In the genomic region with DNA sequence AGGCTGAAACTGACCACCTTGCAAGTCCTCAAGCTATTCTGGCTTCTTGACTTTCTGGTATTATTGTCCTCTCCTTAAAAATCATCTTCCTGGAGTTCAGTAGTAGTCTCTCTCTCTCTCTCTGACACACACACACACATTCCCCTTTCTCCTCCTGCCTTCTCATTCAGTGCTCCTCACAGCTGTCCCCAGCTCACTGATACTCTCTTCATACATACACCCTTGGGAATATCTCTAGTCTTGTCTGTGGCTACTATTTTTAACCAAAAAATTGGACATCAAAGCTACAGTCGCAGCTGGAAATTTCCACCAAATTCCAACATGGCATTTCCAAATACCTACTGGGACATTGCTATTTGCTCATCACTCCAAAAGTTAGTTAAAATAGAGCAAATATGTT, we compare ENCODE assay signal across 28 cellular contexts.
"Had no signal": no experiment of that assay in that cellular context is flagged by ENCODE, and none has a peak within 500 bp of the region (broad histone marks: within the 10 kb centered on the region; RNA-seq: fewer than 3 reads in every experiment).

No MANE protein-coding gene starts in this region.

- H3K36me3 Mint-ChIP-seq: memory B cell; mesothelial cell of epicardium; naive thymus-derived CD8-positive, alpha-beta T cell had no signal

- FAIRE-seq: endometrium, frontal cortex, keratinocyte had no signal

- H3K4me3 ChIP-seq: esophagus squamous epithelium, lung, mucosa of descending colon, right lobe of liver, smooth muscle cell, suprapubic skin, transverse colon, upper lobe of right lung, uterus had no signal

- H3K4me3 Mint-ChIP-seq: effector memory CD8-positive, alpha-beta T cell; memory B cell; mesothelial cell of epicardium; naive thymus-derived CD8-positive, alpha-beta T cell; stimulated activated naive CD8-positive, alpha-beta T cell treated with anti-CD3 and anti-CD28 coated beads, Interleukin-15, amount 100 ng/mL, for 72 hours had no signal

- H3K36me3 ChIP-seq: esophagus squamous epithelium, right lobe of liver, suprapubic skin, transverse colon, upper lobe of right lung, uterus had no signal

- H3K9me3 Mint-ChIP-seq: effector memory CD8-positive, alpha-beta T cell; memory B cell; mesothelial cell of epicardium; naive thymus-derived CD8-positive, alpha-beta T cell; stimulated activated naive CD8-positive, alpha-beta T cell treated with anti-CD3 and anti-CD28 coated beads, Interleukin-15, amount 100 ng/mL, for 72 hours had no signal

- H3K9ac ChIP-seq: parathyroid adenoma had no signal

- H3K27ac ChIP-seq: esophagus squamous epithelium, parathyroid adenoma, right lobe of liver, suprapubic skin, transverse colon, upper lobe of right lung, uterus had no signal

- H3K9me3 ChIP-seq: esophagus squamous epithelium, mucosa of descending colon, right lobe of liver, suprapubic skin, transverse colon, upper lobe of right lung, uterus had no signal

- H3K27me3 Mint-ChIP-seq: effector memory CD8-positive, alpha-beta T cell; memory B cell; progenitor cell of endocrine pancreas; stimulated activated naive CD8-positive, alpha-beta T cell treated with anti-CD3 and anti-CD28 coated beads, Interleukin-15, amount 100 ng/mL, for 72 hours had no signal

- H3K4me1 ChIP-seq: esophagus squamous epithelium, parathyroid adenoma, right lobe of liver, suprapubic skin, transverse colon, upper lobe of right lung, uterus had no signal

- H2AFZ ChIP-seq: parathyroid adenoma had no signal

- H3K27ac Mint-ChIP-seq: effector memory CD8-positive, alpha-beta T cell; memory B cell; mesothelial cell of epicardium; naive thymus-derived CD8-positive, alpha-beta T cell; progenitor cell of endocrine pancreas; stimulated activated naive CD8-positive, alpha-beta T cell treated with anti-CD3 and anti-CD28 coated beads, Interleukin-15, amount 100 ng/mL, for 72 hours had no signal

- DNase-seq: cortex of kidney; effector memory CD8-positive, alpha-beta T cell; erythroblast; esophagus squamous epithelium; head of caudate nucleus; mucosa of descending colon; naive thymus-derived CD8-positive, alpha-beta T cell; right lobe of liver; stimulated activated CD4-positive, alpha-beta T cell treated with anti-CD3 and anti-CD28 coated beads, Interleukin-12 subunit alpha, Interleukin-12 subunit beta, amount 100 ng/mL, for 4 hours; stimulated activated CD4-positive, alpha-beta T cell treated with anti-CD3 and anti-CD28 coated beads, Interleukin-1b, Interleukin-23, amount 100 ng/mL, for 48 hours; stimulated activated CD4-positive, alpha-beta T cell treated with anti-CD3 and anti-CD28 coated beads, Interleukin-4, amount 100 ng/mL, for 1 hour; stimulated activated CD8-positive, alpha-beta memory T cell treated with anti-CD3 and anti-CD28 coated beads, Interleukin-4, amount 100 ng/mL, for 48 hours; stimulated activated naive CD4-positive, alpha-beta T cell; stimulated activated naive CD8-positive, alpha-beta T cell treated with anti-CD3 and anti-CD28 coated beads, Interleukin-15, amount 100 ng/mL, for 72 hours; transverse colon; upper lobe of right lung; uterus had no signal

- H3K4me2 ChIP-seq: smooth muscle cell had no signal

- H3K27me3 ChIP-seq: esophagus squamous epithelium, right lobe of liver, suprapubic skin, transverse colon, upper lobe of right lung, uterus had no signal

- H3K4me1 Mint-ChIP-seq: memory B cell; naive thymus-derived CD8-positive, alpha-beta T cell; stimulated activated naive CD8-positive, alpha-beta T cell treated with anti-CD3 and anti-CD28 coated beads, Interleukin-15, amount 100 ng/mL, for 72 hours had no signal

- ATAC-seq: effector memory CD8-positive, alpha-beta T cell; left lobe of liver; mucosa of descending colon; naive thymus-derived CD8-positive, alpha-beta T cell; right lobe of liver; stimulated activated naive CD8-positive, alpha-beta T cell treated with anti-CD3 and anti-CD28 coated beads, Interleukin-15, amount 100 ng/mL, for 72 hours; upper lobe of right lung had no signal

- H3K79me2 ChIP-seq: parathyroid adenoma had no signal
